ENCODE assay signal across 15 cellular contexts in genomic region chr1:29697391-29697780, GRCh38.
DNase-seq lines count a peak whose midpoint lies in the region; ATAC-seq and FAIRE-seq lines count a peak whose summit lies in the region.
"Had no signal": no experiment of that assay in that cellular context is flagged by ENCODE, and none has a peak within 500 bp of the region (broad histone marks: within the 10 kb centered on the region; RNA-seq: fewer than 3 reads in every experiment).

No MANE protein-coding gene starts in this region.

- H3K9me3 ChIP-seq in right cardiac atrium (ENCODE audit: control insufficient read depth, low read length) (no peaks in the 10 kb centered on the region), neuronal stem cell (replicated peaks in 1 of 2; ENCODE audit: control insufficient read depth in 2 of 2, insufficient read depth in 1 of 2, low read depth in 1 of 2, low read length in 2 of 2) (peaks cover 0 to 3% of the 10 kb centered on the region in 2 donors)

- H3K4me3 ChIP-seq in right cardiac atrium (ENCODE audit: low read length) (no peak overlapping the region), neuronal stem cell (ENCODE audit: low read length in 2 of 2) (no peak overlapping the region)
- H3K4me3 ChIP-seq: BLaER1 had no signal

- no peak overlapping the region for H3K4me2 ChIP-seq in neuronal stem cell (ENCODE audit: insufficient read depth, low read length, poor library complexity, severe bottlenecking)
- H3K4me2 ChIP-seq: BLaER1 had no signal

- peak; percentile 72 for FAIRE-seq in urothelium cell line (lab: Jason Lieb, UNC)
- FAIRE-seq: HepG2, HTR-8/SVneo had no signal

- no peak overlapping the region for H3K27ac ChIP-seq in right cardiac atrium (ENCODE audit: low read length)
- H3K27ac ChIP-seq in neuronal stem cell (replicated peaks; ENCODE audit: low read length) = no peak overlapping the region
- H3K27ac ChIP-seq: BLaER1 had no signal

- no peak overlapping the region for H4K8ac ChIP-seq in neuronal stem cell (ENCODE audit: low read depth, low read length)

- H3K27me3 ChIP-seq in right cardiac atrium (ENCODE audit: control insufficient read depth, insufficient read depth) (no peaks in the 10 kb centered on the region), neuronal stem cell (ENCODE audit: control insufficient read depth in 3 of 3, insufficient read depth in 3 of 3, low read depth in 1 of 3, low read length in 3 of 3) (no peaks in the 10 kb centered on the region)
- H3K27me3 ChIP-seq: BLaER1 had no signal

- H2AFZ ChIP-seq in neuronal stem cell (ENCODE audit: low read length) = no peak overlapping the region

- no peaks in the 10 kb centered on the region for H3K79me1 ChIP-seq in neuronal stem cell (ENCODE audit: low read depth, low read length)

- H2BK15ac ChIP-seq in neuronal stem cell (ENCODE audit: low read length) = peak overlapping the region; percentile 96

- intact Hi-C loops in cardiac septum (cut with DNase I) (no loop called here), right cardiac atrium (cut with DNase I) (no loop called here)

- H3K4ac ChIP-seq in neuronal stem cell (ENCODE audit: low read length) = no peak overlapping the region

- H2BK12ac ChIP-seq in neuronal stem cell (ENCODE audit: low read length) = peak overlapping the region; percentile 47

- DNase-seq in cardiac septum (ENCODE audit: low spot score) = peak; percentile 39
- DNase-seq in right cardiac atrium = no peak
- peak; percentile 74 for DNase-seq in mesenteric fat pad (ENCODE audit: low spot score)
- no peak for DNase-seq in neuronal stem cell (ENCODE audit: low spot score)
- no peak for DNase-seq in urothelium cell line (ENCODE audit: low spot score)
- DNase-seq in C1 segment of cervical spinal cord (lab: John Stamatoyannopoulos, UW) = no peak
- no peak for DNase-seq in NCI-H128 (lab: John Stamatoyannopoulos, UW; ENCODE audit: unreplicated experiment)
- no peak for DNase-seq in NOMO-1 treated with DMSO at 0.1 percent for 48 hours (lab: John Stamatoyannopoulos, UW; ENCODE audit: unreplicated experiment)
- DNase-seq: AML-193; CD4-positive, CD25-positive, alpha-beta regulatory T cell; GF-D8; GOT3 had no signal

- H2BK5ac ChIP-seq in neuronal stem cell (ENCODE audit: low read length) = no peak overlapping the region

- no peak for ATAC-seq in right cardiac atrium

- peak overlapping the region; percentile 14 for H2BK120ac ChIP-seq in neuronal stem cell (ENCODE audit: low read depth, low read length)

- 85% methylated on average over 10 of the region's 10 CpGs for WGBS in right cardiac atrium
- WGBS in neuronal stem cell (ENCODE audit: extremely low coverage in 2 of 2, insufficient read length in 2 of 2, insufficient replicate concordance in 1 of 2), 2 donors = no CpG with 5 or more reads among the region's 10 CpGs

- H3K18ac ChIP-seq in neuronal stem cell (ENCODE audit: low read length) = peak overlapping the region; percentile 31

- H3K23ac ChIP-seq in neuronal stem cell (ENCODE audit: low read depth, low read length, poor library complexity) = peak overlapping the region; percentile 52

- no peak overlapping the region for H3K14ac ChIP-seq in neuronal stem cell (ENCODE audit: low read length)

- H3K4me1 ChIP-seq in right cardiac atrium (ENCODE audit: control insufficient read depth, insufficient read depth, low read length) (no peaks in the 10 kb centered on the region), neuronal stem cell (ENCODE audit: control insufficient read depth in 2 of 2, insufficient read depth in 1 of 2, low read depth in 1 of 2, low read length in 2 of 2) (peaks cover 0 to 10% of the 10 kb centered on the region in 2 donors)

- H3K36me3 ChIP-seq in neuronal stem cell (replicated peaks in 1 of 2; ENCODE audit: control insufficient read depth in 2 of 2, insufficient read depth in 2 of 2, low read length in 2 of 2) = no peaks in the 10 kb centered on the region
- H3K36me3 ChIP-seq: BLaER1 had no signal

- H2AK5ac ChIP-seq in neuronal stem cell (ENCODE audit: low read depth, low read length) = peak overlapping the region; percentile 33

- no peak overlapping the region for H3K9ac ChIP-seq in neuronal stem cell (ENCODE audit: low read depth, low read length, poor library complexity)
- H3K9ac ChIP-seq: BLaER1 had no signal

- H4K91ac ChIP-seq in neuronal stem cell (ENCODE audit: low read depth, low read length, poor library complexity) = no peak overlapping the region

Comparison
In these comparisons a context has a peak if more than half of its experiments do, and no peak if none do; other contexts are left out.
1. DNase-seq: peak in cardiac septum (single experiment) and mesenteric fat pad (single experiment); none in right cardiac atrium (0 of 3), neuronal stem cell (single experiment), urothelium cell line (single experiment), C1 segment of cervical spinal cord (0 of 14), NCI-H128 (single experiment) and NOMO-1 treated with DMSO at 0.1 percent for 48 hours (single experiment).